Comparison of ENCODE assay signal across 8 cellular contexts in genomic region chr12:27969011-27969900, GRCh38. TPM values are rescaled to one million over a fixed set of nuclear protein-coding genes. Genes with fewer than 3 reads are reported as not detected.
DNase-seq lines count a peak whose midpoint lies in the region; ATAC-seq and TF ChIP-seq lines count a peak whose summit lies in the region.

No MANE protein-coding gene starts in this region.

- no peak overlapping the region for H4K5ac ChIP-seq in IMR-90 (ENCODE audit: low read depth, low read length)

- peaks cover 31% of the 10 kb centered on the region for H3K4me1 ChIP-seq in Caco-2
- peaks cover 2% of the 10 kb centered on the region for H3K4me1 ChIP-seq in IMR-90 (ENCODE audit: control insufficient read depth, insufficient read depth, low read length)
- H3K4me1 ChIP-seq in sigmoid colon: peaks cover 0 to 33% (median 29%) of the 10 kb centered on the region in 4 donors

- TF ChIP-seq EP300 in sigmoid colon (IDR thresholded peaks at IDR 0.05): no peak

- no peak overlapping the region for H4K91ac ChIP-seq in IMR-90 (ENCODE audit: insufficient read depth, low read depth, low read length)

- H3K9me1 ChIP-seq in IMR-90 (ENCODE audit: insufficient read depth, low read length): peaks cover 3% of the 10 kb centered on the region; the same call in 1 of the 2 replicates

- H3K79me1 ChIP-seq in IMR-90 (ENCODE audit: low read depth in 1 of 2, low read length in 2 of 2): no peaks in the 10 kb centered on the region

- no peak overlapping the region for H3K18ac ChIP-seq in IMR-90 (ENCODE audit: low read depth, low read length)

- POLR2A ChIA-PET in Caco-2 (lab: Charles Lee): interaction anchor here (1.3 kb wide), 1 partner anchor 190 kb away, joined by 3 read pairs; no protein-coding TSS in a partner anchor
- POLR2A ChIA-PET in IMR-90 (lab: Charles Lee; ENCODE audit: unreplicated experiment): no interaction called here

- H3K36me3 ChIP-seq in Caco-2 (ENCODE audit: control insufficient read depth, insufficient read depth, low read length): no peaks in the 10 kb centered on the region
- no peaks in the 10 kb centered on the region for H3K36me3 ChIP-seq in IMR-90 (ENCODE audit: control insufficient read depth, insufficient read depth, low read length)
- no peaks in the 10 kb centered on the region for H3K36me3 ChIP-seq in sigmoid colon

- H3K23ac ChIP-seq in IMR-90 (ENCODE audit: low read depth, low read length): peak overlapping the region; percentile 67

- 0 out of 2 replicates have a peak, but pooled peaks have one; percentile 3 for TF ChIP-seq RAD21 in IMR-90 (IDR thresholded peaks at IDR 0.05; ENCODE audit: low read length)

- H3K27me3 Mint-ChIP-seq in Caco-2 (ENCODE audit: insufficient read depth, unreplicated experiment): peaks cover 31% of the 10 kb centered on the region
- peaks cover 91% of the 10 kb centered on the region for H3K27me3 Mint-ChIP-seq in activated naive CD8-positive, alpha-beta T cell treated with anti-CD3 and anti-CD28 coated beads, Interleukin-2, amount 50 U/mL, for 24 hours

- no peaks in the 10 kb centered on the region for H3K9me3 Mint-ChIP-seq in Caco-2 (ENCODE audit: unreplicated experiment)
- H3K9me3 Mint-ChIP-seq in activated naive CD8-positive, alpha-beta T cell treated with anti-CD3 and anti-CD28 coated beads, Interleukin-2, amount 50 U/mL, for 24 hours: no peaks in the 10 kb centered on the region

- peak; percentile 11 for ATAC-seq in IMR-90 (ENCODE audit: low read depth)
- no peak for ATAC-seq in activated naive CD8-positive, alpha-beta T cell treated with anti-CD3 and anti-CD28 coated beads, Interleukin-2, amount 50 U/mL, for 24 hours
- no peak for ATAC-seq in GM21515 (IDR thresholded peaks at IDR 0.05; ENCODE audit: unreplicated experiment)

- no peaks in the 10 kb centered on the region for H4K20me1 ChIP-seq in IMR-90 (ENCODE audit: insufficient read depth, low read length)

- peak overlapping the region; percentile 87 for H2AFZ ChIP-seq in IMR-90 (replicated peaks; ENCODE audit: low read length, poor library complexity)

- in situ Hi-C loops in IMR-90 (cut with MboI; ENCODE audit: low sequenced_read_pairs): loop anchor here (10.0 kb wide), 1 partner anchor 206 kb away; no protein-coding TSS in a partner anchor

- H3K27me3 ChIP-seq in Caco-2 (replicated peaks; ENCODE audit: control insufficient read depth, insufficient read depth, low read length) (0 out of 2 replicates have a peak, but pooled peaks cover 1% of the 10 kb centered on the region), IMR-90 (ENCODE audit: control insufficient read depth, insufficient read depth, low read length) (no peaks in the 10 kb centered on the region), sigmoid colon (peaks cover 0 to 83% (median 30%) of the 10 kb centered on the region in 3 donors)

- no peaks in the 10 kb centered on the region for H3K36me3 Mint-ChIP-seq in Caco-2 (ENCODE audit: insufficient read depth, unreplicated experiment)
- H3K36me3 Mint-ChIP-seq in activated naive CD8-positive, alpha-beta T cell treated with anti-CD3 and anti-CD28 coated beads, Interleukin-2, amount 50 U/mL, for 24 hours (ENCODE audit: low read depth): no peaks in the 10 kb centered on the region

- peak; percentile 66 for TF ChIP-seq POLR2A in IMR-90 (IDR thresholded peaks at IDR 0.05; ENCODE audit: low read depth, low read length)
- TF ChIP-seq POLR2A in sigmoid colon (IDR thresholded peaks at IDR 0.05): no peak

- H3K27ac ChIP-seq in IMR-90 (ENCODE audit: insufficient read depth, low read length) (peak overlapping the region; percentile 8; the same call in 1 of the 2 replicates), sigmoid colon (peak overlapping the region; percentile 59 to 69 (median 66))

- no peak overlapping the region; the same call in 1 of the 2 replicates for H3K14ac ChIP-seq in IMR-90 (replicated peaks; ENCODE audit: low read depth, low read length)

- dilution Hi-C loops in IMR-90 (cut with HindIII; ENCODE audit: low sequenced_read_pairs, unreplicated experiment): no loop called here

- peak overlapping the region; percentile 65 for H3K9ac ChIP-seq in IMR-90 (ENCODE audit: low read depth, low read length)

- TF ChIP-seq CTCF in Caco-2 (IDR thresholded peaks at IDR 0.05; ENCODE audit: insufficient read depth in 1 of 2, low read depth in 1 of 2, low read length in 1 of 2, severe bottlenecking in 1 of 2, unreplicated experiment in 1 of 2) (no peak), IMR-90 (conservative IDR thresholded peaks at IDR 0.05; ENCODE audit: low read depth, low read length) (0 out of 2 replicates have a peak, but pooled peaks have one; percentile 23), sigmoid colon (IDR thresholded peaks at IDR 0.05) (no peak)

- peak overlapping the region in 1 of 2 experiments; percentile 42; a peak in 1 of 4 replicates for H4K8ac ChIP-seq in IMR-90 (ENCODE audit: low read depth in 2 of 2, low read length in 2 of 2)

- no peak overlapping the region; the same call in 1 of the 2 replicates for H2AK5ac ChIP-seq in IMR-90 (ENCODE audit: low read depth, low read length)

- H2AK9ac ChIP-seq in IMR-90 (replicated peaks; ENCODE audit: low read depth, low read length, poor library complexity): peak overlapping the region; percentile 2

- H3K9me3 ChIP-seq in Caco-2 (no peaks in the 10 kb centered on the region), IMR-90 (ENCODE audit: control insufficient read depth, insufficient read depth, low read length) (no peaks in the 10 kb centered on the region), sigmoid colon (no peaks in the 10 kb centered on the region)

- 0% methylated on average over 7 of the region's 40 CpGs; no CpG with 5 or more reads in 1 of the 2 experiments for WGBS in IMR-90 (ENCODE audit: extremely low coverage in 2 of 2, insufficient read length in 1 of 2), 2 experiments
- 3 to 5% methylated on average over 40 of the region's 40 CpGs for WGBS in sigmoid colon, 2 donors

- no peak overlapping the region for H2BK5ac ChIP-seq in IMR-90 (ENCODE audit: low read depth, low read length, poor library complexity, severe bottlenecking)

- H2BK20ac ChIP-seq in IMR-90 (ENCODE audit: low read depth, low read length): peak overlapping the region; percentile 5; the same call in 1 of the 2 replicates

- 0 out of 3 replicates have a peak overlapping the region, but pooled peaks have one; percentile 14 for H2BK15ac ChIP-seq in IMR-90 (ENCODE audit: low read depth, low read length)

- H3K4me2 ChIP-seq in IMR-90 (ENCODE audit: low read depth, low read length): peak overlapping the region; percentile 92

- H3K4me3 ChIP-seq in Caco-2 (ENCODE audit: low read depth, low read length) (peak overlapping the region; percentile 51), IMR-90 (ENCODE audit: insufficient read depth, low read depth, low read length) (peak overlapping the region; percentile 54), iPS-11a (ENCODE audit: low read depth, low read length) (peak overlapping the region; percentile 28), sigmoid colon (peak overlapping the region; percentile 31 to 59 (median 54))

- BruUV-seq in Caco-2 (replicated peaks; lab: Mats Ljungman, UMichigan) (no TSS peak), IMR-90 (replicated peaks; lab: Mats Ljungman, UMichigan) (TSS peak; percentile 76)

- DNase-seq in Caco-2 (peak in 1 of 2 experiments; percentile 35), IMR-90 (peak; percentile 29), sigmoid colon (peak; percentile 65), NCI-H774 (lab: John Stamatoyannopoulos, UW) (no peak), GM19240 (ENCODE audit: insufficient read length, low spot score) (no peak)
- peak; percentile 8 for DNase-seq in activated naive CD8-positive, alpha-beta T cell treated with anti-CD3 and anti-CD28 coated beads, Interleukin-2, amount 50 U/mL, for 24 hours

- H3K27ac Mint-ChIP-seq in Caco-2 (ENCODE audit: unreplicated experiment): no peak overlapping the region
- H3K27ac Mint-ChIP-seq in activated naive CD8-positive, alpha-beta T cell treated with anti-CD3 and anti-CD28 coated beads, Interleukin-2, amount 50 U/mL, for 24 hours: peak overlapping the region; percentile 39

- peaks cover 32% of the 10 kb centered on the region for H3K4me1 Mint-ChIP-seq in Caco-2 (ENCODE audit: low read depth, unreplicated experiment)
- peaks cover 23% of the 10 kb centered on the region for H3K4me1 Mint-ChIP-seq in activated naive CD8-positive, alpha-beta T cell treated with anti-CD3 and anti-CD28 coated beads, Interleukin-2, amount 50 U/mL, for 24 hours

- CTCF ChIA-PET in Caco-2 (lab: Charles Lee): interaction anchor here (1.2 to 1.8 kb wide), 2 partner anchors 28 to 903 kb away, joined by 3 to 5 read pairs; no protein-coding TSS in a partner anchor
- CTCF ChIA-PET in IMR-90 (lab: Yijun Ruan, JAX): interaction anchor here (0.9 kb wide), 1 partner anchor 236 kb away, joined by 3 read pairs; no protein-coding TSS in a partner anchor

- intact Hi-C loops in Caco-2 (cut with micrococcal nuclease; ENCODE audit: unreplicated experiment) (loop anchor here (1.0 kb wide), 1 partner anchor 203 kb away; no protein-coding TSS in a partner anchor), IMR-90 (cut with micrococcal nuclease) (loop anchor here (1.0 to 10.0 kb wide), 4 partner anchors 203 to 1026 kb away; partner anchors contain the start of gene CCDC91), sigmoid colon (cut with DNase I) (no loop called here)

- H3K4ac ChIP-seq in IMR-90 (ENCODE audit: low read depth, low read length): 0 out of 2 replicates have a peak overlapping the region, but pooled peaks have one; percentile 3

- H3K56ac ChIP-seq in IMR-90 (ENCODE audit: extremely low read depth, insufficient read depth, low read length): no peak overlapping the region

- 0 out of 2 replicates have a peak overlapping the region, but pooled peaks have one; percentile 26 for H2BK120ac ChIP-seq in IMR-90 (ENCODE audit: low read depth, low read length)

- peak overlapping the region; percentile 78 for H3K4me3 Mint-ChIP-seq in Caco-2 (ENCODE audit: unreplicated experiment)
- H3K4me3 Mint-ChIP-seq in activated naive CD8-positive, alpha-beta T cell treated with anti-CD3 and anti-CD28 coated beads, Interleukin-2, amount 50 U/mL, for 24 hours: peak overlapping the region; percentile 79

TF ChIP-seq in IMR-90, 13 proteins besides CTCF, POLR2A, EP300 and RAD21 (continues in another document):
- no peak for TF ChIP-seq ELK1 (IDR thresholded peaks at IDR 0.05; ENCODE audit: borderline replicate concordance, low read depth, low read length)

RNA-seq across cellular contexts. Expression of gene PTHLH, which starts 3.3 kb away (rescaled TPM):
- not detected in 2 replicates for total RNA-seq in Caco-2 (2022)
- 0.36 and 0.83 TPM in 2 replicates for total RNA-seq in IMR-90 (2012; rRNA removed)
- polyA plus RNA-seq in IMR-90 (2012; rRNA removed): 1.3 and 1.6 TPM in 2 replicates
- 1.0 and 2.0 TPM in 2 replicates for polyA plus RNA-seq in IMR-90 (2012; cell fraction: cytosol; rRNA removed)
- 1.7 and 3.0 TPM in 2 replicates for polyA plus RNA-seq in IMR-90 (2012; cell fraction: nucleus; rRNA removed; ENCODE audit: low replicate concordance)
- 1 to 10 TPM in 2 of 4 donors, under 1 TPM in 2; 0.83 to 7.5 (median 2.7) TPM for total RNA-seq in sigmoid colon
- polyA plus RNA-seq in sigmoid colon: under 1 TPM in 1 of 3 donors, not detected in 2; 0.55 TPM

Comparison
In these comparisons a context has a peak if more than half of its experiments do, and no peak if none do; other contexts are left out.
1. DNase-seq: peak in IMR-90 (single experiment), activated naive CD8-positive, alpha-beta T cell treated with anti-CD3 and anti-CD28 coated beads, Interleukin-2, amount 50 U/mL, for 24 hours (single experiment) and sigmoid colon (single experiment); none in NCI-H774 (single experiment) and GM19240 (single experiment).
2. Peak in every context shown above with its lines, with median percentiles within 50 percentile points of each other: H3K4me3 ChIP-seq.